Comparison of ENCODE assay signal across 10 cellular contexts in genomic region chrX:70096052-70096451, GRCh38. TPM values are rescaled to one million over a fixed set of nuclear protein-coding genes. Genes with fewer than 3 reads are reported as not detected.
DNase-seq lines count a peak whose midpoint lies in the region; ATAC-seq and TF ChIP-seq lines count a peak whose summit lies in the region.
"Had no signal": no experiment of that assay in that cellular context is flagged by ENCODE, and none has a peak within 500 bp of the region (broad histone marks: within the 10 kb centered on the region; RNA-seq: fewer than 3 reads in every experiment).

No MANE protein-coding gene starts in this region.

- H3K9me3 ChIP-seq in WERI-Rb-1 (ENCODE audit: severe bottlenecking) = no peaks in the 10 kb centered on the region

- ATAC-seq in GM21360 (IDR thresholded peaks at IDR 0.05; ENCODE audit: unreplicated experiment) (no peak), HG03135 (IDR thresholded peaks at IDR 0.05; ENCODE audit: unreplicated experiment) (no peak)

- no peaks in the 10 kb centered on the region for H3K27me3 ChIP-seq in WERI-Rb-1 (ENCODE audit: insufficient read depth, low read depth, severe bottlenecking)

- DNase-seq in DMS53 (lab: John Stamatoyannopoulos, UW) = peak; percentile 55
- peak; percentile 22 for DNase-seq in HT-29 (ENCODE audit: low spot score)
- peak; percentile 61 for DNase-seq in WERI-Rb-1
- DNase-seq in kidney glomerular epithelial cell (lab: John Stamatoyannopoulos, UW) = peak; percentile 0
- DNase-seq in NCI-H2081 treated with DMSO at 0.1 percent for 48 hours (lab: John Stamatoyannopoulos, UW) = no peak
- DNase-seq: activated CD4-positive, alpha-beta T cell treated with anti-CD3 and anti-CD28 coated beads, Interleukin-2, amount 50 U/mL, for 1 hour; small intestine had no signal

- no peaks in the 10 kb centered on the region for H3K36me3 ChIP-seq in WERI-Rb-1

- peak; percentile 66 for TF ChIP-seq CTCF in WERI-Rb-1 (IDR thresholded peaks at IDR 0.05; ENCODE audit: low read depth, low read length)

- no peak overlapping the region for H3K27ac ChIP-seq in WERI-Rb-1

- H3K4me3 ChIP-seq in WERI-Rb-1 (ENCODE audit: low read depth, low read length) = no peak overlapping the region

RNA-seq across cellular contexts. Expression of gene OTUD6A, which starts 33.8 kb away (rescaled TPM):
- total RNA-seq in HT-29 (2014; rRNA removed; shearing (Covaris generic)) = not detected in 2 replicates
- total RNA-seq: frontal cortex had no signal

RNA-seq across cellular contexts. Expression of gene IGBP1, which starts 37.2 kb away (rescaled TPM):
- 33.8 and 40.0 TPM in 2 replicates for total RNA-seq in HT-29 (2014; rRNA removed; shearing (Covaris generic))

RNA-seq across cellular contexts. Expression of gene AWAT2, which starts 46.3 kb away (rescaled TPM):
- not detected in 2 replicates for total RNA-seq in HT-29 (2014; rRNA removed; shearing (Covaris generic))
- total RNA-seq: frontal cortex had no signal
